In genomic region chr17:35764123-35764991, GRCh38 we compare ENCODE assay signal across 1 cellular context.
A peak's percentile ranks its signal among the peaks of the same experiment; 100 is the strongest.
TF ChIP-seq lines count a peak whose summit lies in the region.

No MANE protein-coding gene starts in this region.

TF ChIP-seq in K562, 482 proteins besides CTCF, POLR2A, EP300 and RAD21 (continued from another document and continues in another):
- peak; percentile 79 to 90 for TF ChIP-seq E2F6 (IDR thresholded peaks at IDR 0.05; ENCODE audit: borderline replicate concordance in 1 of 2, extremely low read depth in 1 of 2, insufficient read depth in 1 of 2, insufficient read length in 1 of 2, low read depth in 1 of 2, low read length in 1 of 2, poor library complexity in 1 of 2, severe bottlenecking in 1 of 2)
- TF ChIP-seq SAFB (IDR thresholded peaks at IDR 0.05; ENCODE audit: borderline replicate concordance, low read depth, low read length): peak; percentile 11; the same call in 1 of the 2 replicates
- TF ChIP-seq PHF21A (IDR thresholded peaks at IDR 0.05; ENCODE audit: borderline replicate concordance, low read depth): 0 out of 2 replicates have a peak, but pooled peaks have one; percentile 51
- peak; percentile 70; the same call in 1 of the 2 replicates for TF ChIP-seq ZNF24 (IDR thresholded peaks at IDR 0.05)
- TF ChIP-seq ZKSCAN1 (IDR thresholded peaks at IDR 0.05; ENCODE audit: low read depth, low read length): 0 out of 2 replicates have a peak, but pooled peaks have one; percentile 35
- no peak for TF ChIP-seq CSDE1 (IDR thresholded peaks at IDR 0.05)
- 0 out of 4 replicates have a peak, but pooled peaks of 1 of the 2 experiments have one; percentile 26 for TF ChIP-seq TBL1XR1 (IDR thresholded peaks at IDR 0.05; ENCODE audit: low read length in 2 of 2)
- TF ChIP-seq CEBPG (CRISPR knock-in tag; IDR thresholded peaks at IDR 0.05): no peak
- TF ChIP-seq CEBPG (tag; conservative IDR thresholded peaks at IDR 0.05 in 1 of 2, IDR thresholded peaks at IDR 0.05 in 1 of 2): no peak
- TF ChIP-seq KLF16 (IDR thresholded peaks at IDR 0.05): peak; percentile 36; the same call in 1 of the 2 replicates
- peak; percentile 94 for TF ChIP-seq HNRNPL (IDR thresholded peaks at IDR 0.05; ENCODE audit: low read depth, low read length)
- no peak for TF ChIP-seq PHF20 (IDR thresholded peaks at IDR 0.05; ENCODE audit: partially characterized antibody)
- peak; percentile 93 for TF ChIP-seq RB1 (IDR thresholded peaks at IDR 0.05; ENCODE audit: low read depth)
- peak; percentile 47 for TF ChIP-seq RBFOX2 (IDR thresholded peaks at IDR 0.05; ENCODE audit: low read depth, low read length)
- TF ChIP-seq CXXC5 (CRISPR knock-in tag; IDR thresholded peaks at IDR 0.05): peak; percentile 79
- TF ChIP-seq HINFP (tag; conservative IDR thresholded peaks at IDR 0.05; ENCODE audit: low read depth): no peak
- TF ChIP-seq STAG1 (CRISPR knock-in tag; IDR thresholded peaks at IDR 0.05; ENCODE audit: borderline replicate concordance): peak; percentile 76; the same call in 1 of the 2 replicates
- TF ChIP-seq E2F4 (CRISPR knock-in tag; IDR thresholded peaks at IDR 0.05; ENCODE audit: low read depth): 0 out of 2 replicates have a peak, but pooled peaks have one; percentile 16
- TF ChIP-seq CCNT2 (IDR thresholded peaks at IDR 0.05; ENCODE audit: borderline replicate concordance, extremely low read depth, insufficient read length, low read depth, low read length): peak; percentile 57
- peak; percentile 61 for TF ChIP-seq RBM25 (IDR thresholded peaks at IDR 0.05; ENCODE audit: low read depth, low read length, severe bottlenecking)
- no peak for TF ChIP-seq NR4A1 (CRISPR knock-in tag; IDR thresholded peaks at IDR 0.05)
- 0 out of 2 replicates have a peak, but pooled peaks have one; percentile 29 for TF ChIP-seq NR4A1 (tag; IDR thresholded peaks at IDR 0.05)
- no peak for TF ChIP-seq ARID1B (IDR thresholded peaks at IDR 0.05)
- TF ChIP-seq NCOA6 (IDR thresholded peaks at IDR 0.05): peak; percentile 85
- TF ChIP-seq HDAC8 (tag; IDR thresholded peaks at IDR 0.05): 0 out of 2 replicates have a peak, but pooled peaks have one; percentile 57
- TF ChIP-seq CLOCK (CRISPR knock-in tag; IDR thresholded peaks at IDR 0.05; ENCODE audit: borderline replicate concordance): no peak
- 0 out of 2 replicates have a peak, but pooled peaks have one; percentile 18 for TF ChIP-seq EGR1 (conservative IDR thresholded peaks at IDR 0.05)
- TF ChIP-seq HCFC1 (IDR thresholded peaks at IDR 0.05; ENCODE audit: low read depth, low read length): 0 out of 2 replicates have a peak, but pooled peaks have one; percentile 8
- TF ChIP-seq VEZF1 (CRISPR knock-in tag; IDR thresholded peaks at IDR 0.05): peak; percentile 57
- TF ChIP-seq BHLHE40 (IDR thresholded peaks at IDR 0.05; ENCODE audit: low read length): peak; percentile 65
- TF ChIP-seq PCBP1 (IDR thresholded peaks at IDR 0.05; ENCODE audit: low read depth, low read length, poor library complexity, severe bottlenecking): peak; percentile 69
- TF ChIP-seq NFIC (IDR thresholded peaks at IDR 0.05): peak; percentile 38; the same call in 1 of the 2 replicates
- TF ChIP-seq ZFP36 (IDR thresholded peaks at IDR 0.05; ENCODE audit: low read depth, low read length, partially characterized antibody): peak; percentile 29
- no peak for TF ChIP-seq ATF1 (CRISPR knock-in tag; IDR thresholded peaks at IDR 0.05)
- peak; percentile 64; the same call in 1 of the 2 replicates for TF ChIP-seq ATF1 (tag; IDR thresholded peaks at IDR 0.05)
- TF ChIP-seq BRCA1 (IDR thresholded peaks at IDR 0.05): no peak
- no peak for TF ChIP-seq BRCA1 (CRISPR knock-in tag; IDR thresholded peaks at IDR 0.05)
- TF ChIP-seq XRCC3 (IDR thresholded peaks at IDR 0.05): no peak
- no peak; a peak in 1 of 4 replicates for TF ChIP-seq TRIM24 (IDR thresholded peaks at IDR 0.05)
- TF ChIP-seq UBTF (IDR thresholded peaks at IDR 0.05; ENCODE audit: borderline replicate concordance in 1 of 2, low read depth in 2 of 2, low read length in 2 of 2): peak; percentile 98 to 99
- TF ChIP-seq NRF1 (conservative IDR thresholded peaks at IDR 0.05 in 1 of 2, IDR thresholded peaks at IDR 0.05 in 1 of 2): peak; percentile 62 to 72
- peak; percentile 55; the same call in 1 of the 2 replicates for TF ChIP-seq THAP12 (CRISPR knock-in tag; IDR thresholded peaks at IDR 0.05)
- no peak for TF ChIP-seq KDM4B (IDR thresholded peaks at IDR 0.05; ENCODE audit: borderline replicate concordance in 2 of 2, low read depth in 1 of 2)
